In the genomic region with DNA sequence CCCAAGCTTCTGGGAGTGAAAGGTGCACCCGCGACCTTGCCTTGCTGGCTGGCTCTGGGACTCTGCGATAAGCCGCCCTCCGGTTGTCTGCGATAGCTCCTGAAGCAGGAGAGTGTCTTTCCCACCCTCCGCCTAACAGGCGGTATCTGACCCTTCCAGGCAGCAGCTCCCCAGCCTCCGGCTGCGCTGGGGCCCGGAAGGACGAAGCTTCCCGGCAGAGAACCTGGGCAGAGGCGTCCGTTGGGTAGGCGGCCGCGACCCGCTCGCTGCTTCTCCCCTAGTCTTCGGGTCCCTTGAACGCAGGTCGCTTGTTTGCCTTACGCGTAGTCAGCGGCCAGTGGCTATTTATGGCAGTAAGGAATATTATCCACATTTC, we compare ENCODE assay signal across 8 cellular contexts. TPM values are rescaled to one million over a fixed set of nuclear protein-coding genes. Genes with fewer than 3 reads are reported as not detected.
DNase-seq lines count a peak whose midpoint lies in the region; ATAC-seq and TF ChIP-seq lines count a peak whose summit lies in the region.

No MANE protein-coding gene starts in this region.

- peak overlapping the region; percentile 4 for H2BK5ac ChIP-seq in trophoblast cell (ENCODE audit: low read depth, low read length, poor library complexity)

- no peak for TF ChIP-seq POLR2A in gastroesophageal sphincter (IDR thresholded peaks at IDR 0.05)

- H2BK120ac ChIP-seq in trophoblast cell (ENCODE audit: insufficient read depth, low read length, poor library complexity) = peak overlapping the region; percentile 9

- H3K79me1 ChIP-seq in trophoblast cell (ENCODE audit: low read length) = peaks cover 10% of the 10 kb centered on the region

- H3K27ac Mint-ChIP-seq in activated B cell treated with CpG ODN at 0.5 μM for 24 hours = peak overlapping the region; percentile 97

- H3K14ac ChIP-seq in trophoblast cell (ENCODE audit: low read length) = peak overlapping the region; percentile 48

- no peak overlapping the region for H3K4ac ChIP-seq in trophoblast cell (ENCODE audit: low read depth, low read length)

- peaks cover 7% of the 10 kb centered on the region for H3K79me2 ChIP-seq in trophoblast cell (ENCODE audit: control insufficient read depth, insufficient read depth, low read length, poor library complexity)

- peak overlapping the region; percentile 5 for H4K12ac ChIP-seq in trophoblast cell (ENCODE audit: low read depth, low read length)

- TF ChIP-seq EP300 in gastroesophageal sphincter (IDR thresholded peaks at IDR 0.05) = no peak

- WGBS in gastroesophageal sphincter (ENCODE audit: low coverage in 1 of 2), 2 donors = 0 to 17% methylated on average over 6 of the region's 26 CpGs
- WGBS in trophoblast cell (ENCODE audit: extremely low coverage, insufficient coverage, insufficient read length) = no CpG with 5 or more reads among the region's 26 CpGs

- peak overlapping the region; percentile 86 for H3K9ac ChIP-seq in trophoblast cell (ENCODE audit: low read length)

- H3K4me3 ChIP-seq in gastroesophageal sphincter (peak overlapping the region; percentile 84 to 98), trophoblast cell (ENCODE audit: low read depth, low read length) (peak overlapping the region; percentile 90)

- H4K8ac ChIP-seq in trophoblast cell (ENCODE audit: low read depth, low read length) = peak overlapping the region; percentile 81

- H4K91ac ChIP-seq in trophoblast cell (ENCODE audit: low read depth, low read length) = peak overlapping the region; percentile 28

- POLR2A ChIA-PET in activated B cell treated with CpG ODN at 0.5 μM for 24 hours (lab: Charles Lee) = interaction anchor here (0.6 to 2.7 kb wide), 20 partner anchors 8 to 160 kb away, joined by 3 to 35 read pairs (median 8); a partner anchor contains a TSS

- H3K4me1 ChIP-seq in gastroesophageal sphincter (peaks cover 6 to 41% (median 8%) of the 10 kb centered on the region in 3 donors), trophoblast cell (ENCODE audit: control insufficient read depth in 1 of 2, insufficient read depth in 2 of 2, low read length in 2 of 2) (peaks cover 0 to 4% of the 10 kb centered on the region in 2 experiments)

- H3K18ac ChIP-seq in trophoblast cell (ENCODE audit: low read length) = peak overlapping the region; percentile 40

- H3K27me3 ChIP-seq in gastroesophageal sphincter = no peaks in the 10 kb centered on the region
- H3K27me3 ChIP-seq in trophoblast cell (ENCODE audit: insufficient read depth, low read length) = no peaks in the 10 kb centered on the region

- peaks cover 40% of the 10 kb centered on the region for H3K36me3 Mint-ChIP-seq in activated B cell treated with CpG ODN at 0.5 μM for 24 hours (ENCODE audit: low read depth)

- intact Hi-C loops in activated B cell treated with CpG ODN at 0.5 μM for 24 hours (cut with micrococcal nuclease) = loop anchor here (1.0 to 10.0 kb wide), 6 partner anchors 149 to 1891 kb away; a partner anchor contains a TSS

- H2AFZ ChIP-seq in trophoblast cell (ENCODE audit: insufficient read depth, low read length, poor library complexity) = peak overlapping the region; percentile 52

- H3K4me3 Mint-ChIP-seq in activated B cell treated with CpG ODN at 0.5 μM for 24 hours = peak overlapping the region; percentile 90

- H3K4me2 ChIP-seq in trophoblast cell (ENCODE audit: low read length) = peak overlapping the region; percentile 94

- peak overlapping the region; percentile 99 to 100 (median 100) for H3K27ac ChIP-seq in gastroesophageal sphincter
- peak overlapping the region; percentile 97 for H3K27ac ChIP-seq in trophoblast cell (ENCODE audit: low read depth, low read length)

- peaks cover 67% of the 10 kb centered on the region for H3K4me1 Mint-ChIP-seq in activated B cell treated with CpG ODN at 0.5 μM for 24 hours

- H3K23ac ChIP-seq in trophoblast cell (ENCODE audit: low read length) = no peak overlapping the region

- no peak overlapping the region for H2AK5ac ChIP-seq in trophoblast cell (ENCODE audit: low read length)

- CTCF ChIA-PET in activated B cell treated with CpG ODN at 0.5 μM for 24 hours (lab: Charles Lee) = interaction anchor here (0.9 to 2.4 kb wide), 8 partner anchors 14 to 947 kb away, joined by 3 to 10 read pairs (median 4); a partner anchor contains a TSS

- H2BK12ac ChIP-seq in trophoblast cell (ENCODE audit: low read length) = no peak overlapping the region

- no peaks in the 10 kb centered on the region for H3K9me3 ChIP-seq in gastroesophageal sphincter
- H3K9me3 ChIP-seq in trophoblast cell (ENCODE audit: insufficient read depth, low read depth, low read length) = no peaks in the 10 kb centered on the region

- H3K36me3 ChIP-seq in gastroesophageal sphincter = no peaks in the 10 kb centered on the region
- H3K36me3 ChIP-seq in trophoblast cell (ENCODE audit: control insufficient read depth in 1 of 2, insufficient read depth in 2 of 2, low read length in 2 of 2) = no peaks in the 10 kb centered on the region

- H3K27me3 Mint-ChIP-seq in activated B cell treated with CpG ODN at 0.5 μM for 24 hours = no peaks in the 10 kb centered on the region

- ATAC-seq in GM21367 (IDR thresholded peaks at IDR 0.05; ENCODE audit: unreplicated experiment) = peak; percentile 4
- peak; percentile 7 for ATAC-seq in HG03565 (IDR thresholded peaks at IDR 0.05; ENCODE audit: unreplicated experiment)
- ATAC-seq in activated B cell treated with CpG ODN at 0.5 μM for 24 hours (ENCODE audit: low read depth) = peak; percentile 13
- ATAC-seq in gastroesophageal sphincter = peak; percentile 31

- TF ChIP-seq CTCF in activated B cell treated with CpG ODN at 0.5 μM for 24 hours (IDR thresholded peaks at IDR 0.05) (no peak), gastroesophageal sphincter (IDR thresholded peaks at IDR 0.05) (no peak)

- H3K9me3 Mint-ChIP-seq in activated B cell treated with CpG ODN at 0.5 μM for 24 hours = no peaks in the 10 kb centered on the region

- DNase-seq in DMS79 (lab: John Stamatoyannopoulos, UW) (peak; percentile 42), activated B cell treated with CpG ODN at 0.5 μM for 24 hours (no peak), trophoblast cell (peak in 1 of 2 donors; percentile 2), GDM1 (lab: John Stamatoyannopoulos, UW) (no peak), NCI-H1694 treated with DMSO at 0.1 percent for 48 hours (lab: John Stamatoyannopoulos, UW) (no peak)

RNA-seq across cellular contexts. Expression of a gene that starts 0.4 kb away (rescaled TPM):
- 71.1 and 90.2 TPM in 2 replicates for total RNA-seq in activated B cell treated with CpG ODN at 0.5 μM for 24 hours
- 10 to 100 TPM; 22.2 to 35.2 (median 24.7) TPM for total RNA-seq in gastroesophageal sphincter
- 16.9 and 17.3 TPM in 2 replicates for polyA plus RNA-seq in trophoblast cell (2013)

RNA-seq across cellular contexts. Expression of a gene that starts 35.8 kb away (rescaled TPM):
- total RNA-seq in activated B cell treated with CpG ODN at 0.5 μM for 24 hours (3.2 and 3.6 TPM in 2 replicates), gastroesophageal sphincter (10 to 100 TPM; 17.4 to 39.0 (median 25.3) TPM)
- 22.0 and 23.0 TPM in 2 replicates for polyA plus RNA-seq in trophoblast cell (2013)
